In the genomic region with DNA sequence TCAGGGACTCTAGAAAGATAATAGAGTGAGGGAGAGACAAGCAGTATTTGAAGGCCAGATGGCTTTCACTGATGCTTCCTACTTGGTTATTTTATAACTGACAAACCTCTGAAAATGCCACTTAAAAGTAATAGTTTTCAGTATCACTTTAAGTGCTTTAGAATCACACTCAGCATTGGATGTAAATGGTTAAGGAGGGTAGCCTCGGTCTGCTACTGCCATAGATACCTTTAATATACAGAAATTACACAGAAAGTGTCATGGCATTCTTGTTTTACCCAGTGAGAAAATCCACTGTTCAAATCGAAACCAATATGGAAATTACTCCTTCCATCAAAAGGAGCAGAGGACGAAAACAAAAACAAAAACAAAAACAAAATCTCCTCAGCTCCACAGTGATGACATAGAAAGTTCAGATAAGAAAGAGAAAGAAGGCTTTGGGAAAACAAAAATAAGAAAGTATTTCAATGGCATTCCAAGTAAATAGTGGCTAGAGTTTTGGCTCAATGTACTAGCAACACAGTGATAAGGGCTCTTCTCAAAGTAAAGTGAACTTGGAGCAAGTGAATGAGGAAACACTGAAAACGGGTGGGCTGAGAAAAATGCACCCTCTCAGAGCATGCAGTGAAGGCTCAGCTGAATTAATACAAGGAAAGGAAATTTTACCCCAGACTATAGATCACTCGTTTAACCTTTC, we compare ENCODE assay signal across 9 cellular contexts. TPM values are rescaled to one million over a fixed set of nuclear protein-coding genes. Genes with fewer than 3 reads are reported as not detected.
DNase-seq lines count a peak whose midpoint lies in the region; ATAC-seq, FAIRE-seq and TF ChIP-seq lines count a peak whose summit lies in the region.
"Had no signal": no experiment of that assay in that cellular context is flagged by ENCODE, and none has a peak within 500 bp of the region (broad histone marks: within the 10 kb centered on the region; RNA-seq: fewer than 3 reads in every experiment).

No MANE protein-coding gene starts in this region.

- H3K36me3 Mint-ChIP-seq in CD8-positive, alpha-beta T cell: peaks cover 55% of the 10 kb centered on the region

- no peak for FAIRE-seq in GM12878 (lab: Jason Lieb, UNC)

- H3K36me3 ChIP-seq in CD8-positive, alpha-beta T cell (ENCODE audit: insufficient read depth, low read length): no peaks in the 10 kb centered on the region
- H3K36me3 ChIP-seq in GM12878 (ENCODE audit: control insufficient read depth in 2 of 2, insufficient read depth in 2 of 2, low read length in 1 of 2): peaks cover 0 to 24% of the 10 kb centered on the region in 2 experiments; a peak in 1 of 4 replicates

- no peak for DNase-seq in CD8-positive, alpha-beta T cell
- DNase-seq in GM12878 (ENCODE audit: low read depth, low spot score) (no peak), UCSD-AML1 (lab: John Stamatoyannopoulos, UW; ENCODE audit: unreplicated experiment) (no peak), NOMO-1 treated with DMSO at 0.1 percent for 48 hours (lab: John Stamatoyannopoulos, UW; ENCODE audit: unreplicated experiment) (no peak), GF-D8 (lab: John Stamatoyannopoulos, UW) (no peak), GM10266 (ENCODE audit: extremely low spot score) (no peak)

- H3K4me1 ChIP-seq in CD8-positive, alpha-beta T cell (ENCODE audit: insufficient read depth, low read length): peaks cover 52% of the 10 kb centered on the region
- H3K4me1 ChIP-seq in GM12878 (ENCODE audit: control insufficient read depth, insufficient read depth, low read length): peaks cover 47% of the 10 kb centered on the region
- H3K4me1 ChIP-seq: parathyroid adenoma had no signal

- no peak overlapping the region for H2AFZ ChIP-seq in GM12878 (ENCODE audit: control insufficient read depth, low read depth, low read length)
- H2AFZ ChIP-seq: parathyroid adenoma had no signal

- intact Hi-C loops in CD8-positive, alpha-beta T cell (cut with DNase I, micrococcal nuclease): no loop called here
- intact Hi-C loops in GM12878 (cut with micrococcal nuclease; ENCODE audit: unreplicated experiment): no loop called here

- no peak for TF ChIP-seq EP300 in GM12878 (IDR thresholded peaks at IDR 0.05; ENCODE audit: borderline replicate concordance in 1 of 2, control insufficient read depth in 1 of 2, low read depth in 2 of 2, low read length in 2 of 2)

- no peak for TF ChIP-seq POLR2A in GM12878 (IDR thresholded peaks at IDR 0.05; ENCODE audit: low read depth, low read length)

- peaks cover 51% of the 10 kb centered on the region for H3K79me2 ChIP-seq in GM12878 (ENCODE audit: control insufficient read depth, insufficient read depth, low read length)
- H3K79me2 ChIP-seq: parathyroid adenoma had no signal

- WGBS in GM12878 (ENCODE audit: insufficient coverage, insufficient replicate concordance, low lambda C conversion rate, missing lambda C conversion rate): 1% methylated on average over 5 of the region's 5 CpGs

- SMC1A ChIA-PET in GM12878 (lab: Charles Lee; ENCODE audit: uncharacterized antibody, unreplicated experiment): interaction anchor here (0.6 to 3.2 kb wide), 9 partner anchors 8 to 86 kb away, joined by 3 to 12 read pairs (median 4); no protein-coding TSS in a partner anchor

- CTCF ChIA-PET in CD8-positive, alpha-beta T cell (lab: Charles Lee): interaction anchor here (0.6 to 1.2 kb wide), 3 partner anchors 20 to 678 kb away, joined by 3 to 4 read pairs (median 3); no protein-coding TSS in a partner anchor
- CTCF ChIA-PET in GM12878 (lab: Yijun Ruan, JAX): interaction anchor here (1.1 to 1.4 kb wide), 4 partner anchors 20 to 271 kb away, joined by 3 to 5 read pairs (median 4); a partner anchor contains a TSS

- no peaks in the 10 kb centered on the region for H3K27me3 Mint-ChIP-seq in CD8-positive, alpha-beta T cell (ENCODE audit: low read depth)

- peak overlapping the region; percentile 89 for H3K27ac Mint-ChIP-seq in CD8-positive, alpha-beta T cell

- H3K4me3 Mint-ChIP-seq in CD8-positive, alpha-beta T cell: peak overlapping the region; percentile 78

- H4K20me1 ChIP-seq in GM12878 (ENCODE audit: control insufficient read depth, insufficient read depth): no peaks in the 10 kb centered on the region

- H3K9me3 ChIP-seq in CD8-positive, alpha-beta T cell (ENCODE audit: low read length): no peaks in the 10 kb centered on the region
- no peaks in the 10 kb centered on the region for H3K9me3 ChIP-seq in GM12878 (replicated peaks; ENCODE audit: control insufficient read depth, insufficient read depth, low read length)

- no peak overlapping the region for H3K4me3 ChIP-seq in CD8-positive, alpha-beta T cell (ENCODE audit: low read depth, low read length)
- H3K4me3 ChIP-seq in GM12878: peak overlapping the region; percentile 29; the same call in 1 of the 2 replicates

- H3K9ac ChIP-seq in GM12878 (ENCODE audit: control insufficient read depth, insufficient read depth, low read length): 0 out of 2 replicates have a peak overlapping the region, but pooled peaks have one; percentile 4
- H3K9ac ChIP-seq: parathyroid adenoma had no signal

- H3K9me3 Mint-ChIP-seq in CD8-positive, alpha-beta T cell: no peaks in the 10 kb centered on the region

- no peaks in the 10 kb centered on the region for H3K27me3 ChIP-seq in CD8-positive, alpha-beta T cell (ENCODE audit: insufficient read depth, low read length)
- H3K27me3 ChIP-seq in GM12878 (replicated peaks in 1 of 2; ENCODE audit: control insufficient read depth in 2 of 2, insufficient read depth in 2 of 2, low read length in 1 of 2): no peaks in the 10 kb centered on the region

- RAD21 ChIA-PET in GM12878 (lab: Charles Lee; ENCODE audit: unreplicated experiment): interaction anchor here (0.9 to 2.3 kb wide), 3 partner anchors 8 to 54 kb away, joined by 3 to 8 read pairs (median 4); no protein-coding TSS in a partner anchor

- no peak overlapping the region for H3K27ac ChIP-seq in CD8-positive, alpha-beta T cell (ENCODE audit: low read depth, low read length)
- peak overlapping the region; percentile 64; the same call in 1 of the 2 replicates for H3K27ac ChIP-seq in GM12878 (ENCODE audit: control insufficient read depth, insufficient read depth)
- H3K27ac ChIP-seq: parathyroid adenoma had no signal

- TF ChIP-seq CTCF in CD8-positive, alpha-beta T cell (IDR thresholded peaks at IDR 0.05): no peak
- TF ChIP-seq CTCF in GM12878 (IDR thresholded peaks at IDR 0.05 in 2 of 3, conservative IDR thresholded peaks at IDR 0.05 in 1 of 3; ENCODE audit: control insufficient read depth in 2 of 3, extremely low read depth in 1 of 3, insufficient read depth in 1 of 3, low read depth in 3 of 3, low read length in 3 of 3): no peak
- TF ChIP-seq CTCF in GM10266 (IDR thresholded peaks at IDR 0.05; ENCODE audit: control insufficient read depth, insufficient read depth, low read depth, missing control alignments): no peak

- POLR2A ChIA-PET in CD8-positive, alpha-beta T cell (lab: Charles Lee): interaction anchor here (1.3 to 1.6 kb wide), 3 partner anchors 41 to 88 kb away, joined by 3 to 7 read pairs (median 6); a partner anchor contains a TSS
- POLR2A ChIA-PET in GM12878 (lab: Charles Lee): interaction anchor here (1.0 to 1.8 kb wide), 3 partner anchors 9 to 44 kb away, joined by 3 to 5 read pairs (median 5); no protein-coding TSS in a partner anchor

- no peak for TF ChIP-seq RAD21 in GM12878 (IDR thresholded peaks at IDR 0.05; ENCODE audit: insufficient read depth, low read depth, low read length)

- in situ Hi-C loops in GM12878 (cut with MboI): no loop called here

- BruUV-seq in GM12878 (replicated peaks; lab: Mats Ljungman, UMichigan): no TSS peak

- ATAC-seq in CD8-positive, alpha-beta T cell: peak; percentile 38
- ATAC-seq in GM21390 (IDR thresholded peaks at IDR 0.05; ENCODE audit: unreplicated experiment) (peak; percentile 60), HG03442 (IDR thresholded peaks at IDR 0.05; ENCODE audit: unreplicated experiment) (peak; percentile 53), GM12878 (peak; percentile 65)

- H3K4me1 Mint-ChIP-seq in CD8-positive, alpha-beta T cell (ENCODE audit: low read depth): peaks cover 77% of the 10 kb centered on the region

- H3K4me2 ChIP-seq in GM12878 (ENCODE audit: control insufficient read depth, insufficient read depth): peak overlapping the region; percentile 43

RNA-seq across cellular contexts. Expression of a gene that starts 43.2 kb away (rescaled TPM):
- total RNA-seq in CD8-positive, alpha-beta T cell: 100 to 1,000 TPM; 118 to 125 TPM
- total RNA-seq in GM12878 (2013; cell fraction: nucleolus; rRNA removed): 305 and 306 TPM in 2 replicates
- total RNA-seq in GM12878 (2014; rRNA removed) (66.0 and 81.6 TPM in 2 replicates), GM12878 (2014; rRNA removed; fragmentation: Illumina TruSeq; extraction: Trizol) (69.6 and 72.0 TPM in 2 replicates), GM12878 (2021) (74.6 and 87.2 TPM in 2 replicates)
- polyA plus RNA-seq in GM12878 (2011; ENCODE audit: low read depth): 149 TPM
- polyA plus RNA-seq in GM12878 (2011; rRNA removed) (118 and 208 TPM in 2 replicates), GM12878 (2014; fragmentation: Illumina TruSeq; extraction: Trizol) (77.3 and 105 TPM in 2 replicates), GM12878 (2014; fragmentation: Nextera tagmentation; extraction: Ambion mirVana) (10 to 100 TPM; 22.9 to 61.6 TPM), GM12878 (2014; rRNA removed) (68.0 and 84.8 TPM in 2 replicates), GM12878 (2016; fragmentation: Nextera tagmentation; extraction: Ambion mirVana) (100 to 1,000 TPM; 168 to 175 TPM)
- polyA plus RNA-seq in GM12878 (2011; cell fraction: cytosol; rRNA removed): 41.5 and 54.0 TPM in 2 replicates
- polyA plus RNA-seq in GM12878 (2011; cell fraction: nucleus; rRNA removed): 65.1 and 67.6 TPM in 2 replicates
- polyA plus RNA-seq in GM12878 (2012): 86.3 and 96.9 TPM in 2 replicates
- polyA minus RNA-seq in GM12878 (2011; rRNA and poly(A)+ RNA removed): 47.6 and 61.7 TPM in 2 replicates
- 20.1 and 26.3 TPM in 2 replicates for polyA minus RNA-seq in GM12878 (2011; cell fraction: cytosol; rRNA and poly(A)+ RNA removed)
- polyA minus RNA-seq in GM12878 (2011; cell fraction: nucleus; rRNA and poly(A)+ RNA removed): 41.5 and 58.6 TPM in 2 replicates
